30 cellular contexts compared by ENCODE assay signal in genomic region chr2:31406593-31407385, GRCh38. TPM values are rescaled to one million over a fixed set of nuclear protein-coding genes. Genes with fewer than 3 reads are reported as not detected.
"Had no signal": no experiment of that assay in that cellular context is flagged by ENCODE, and none has a peak within 500 bp of the region (broad histone marks: within the 10 kb centered on the region; RNA-seq: fewer than 3 reads in every experiment).

No MANE protein-coding gene starts in this region.

- H3K27me3 ChIP-seq: adrenal gland, body of pancreas, esophagus squamous epithelium had no signal

- ATAC-seq: activated naive CD8-positive, alpha-beta T cell treated with anti-CD3 and anti-CD28 coated beads, Interleukin-2, amount 50 U/mL, for 24 hours; activated T-cell treated with anti-CD3 and anti-CD28 coated beads, Interleukin-2, amount 50 U/mL, for 4 hours; activated T-helper 17 cell treated with anti-CD3 and anti-CD28 coated beads, Interleukin-2, amount 50 U/mL, for 72 hours; body of pancreas; effector memory CD8-positive, alpha-beta T cell; gastroesophageal sphincter; WTC11 had no signal

- FAIRE-seq: colon, TTC549 had no signal

- DNase-seq: activated CD4-positive, alpha-beta memory T cell treated with anti-CD3 and anti-CD28 coated beads, Interleukin-2, amount 10 ng/mL, durations not matched to agents 7 days and 5 days; activated CD4-positive, alpha-beta T cell treated with anti-CD3 and anti-CD28 coated beads for 1 hour; activated CD4-positive, alpha-beta T cell treated with anti-CD3 and anti-CD28 coated beads for 4 hours; activated CD4-positive, alpha-beta T cell treated with anti-CD3 and anti-CD28 coated beads, Interleukin-2, amount 10 ng/mL, durations not matched to agents 7 days and 5 days; activated CD4-positive, alpha-beta T cell treated with anti-CD3 and anti-CD28 coated beads, Interleukin-2, amount 50 U/mL, for 4 hours; activated CD8-positive, alpha-beta memory T cell treated with anti-CD3 and anti-CD28 coated beads for 24 hours; activated effector memory CD4-positive, alpha-beta T cell treated with Interleukin-2 at 50 U/mL for 16 hours; activated gamma-delta T cell treated with Interleukin-2 at 50 U/mL for 16 hours; activated naive CD4-positive, alpha-beta T cell treated with Interleukin-2 at 50 U/mL for 16 hours; activated naive CD8-positive, alpha-beta T cell treated with anti-CD3 and anti-CD28 coated beads for 36 hours; activated naive CD8-positive, alpha-beta T cell treated with anti-CD3 and anti-CD28 coated beads, Interleukin-2, amount 50 U/mL, for 24 hours; activated T-cell treated with anti-CD3 and anti-CD28 coated beads, Interleukin-2, amount 50 U/mL, for 4 hours; adrenal gland; amygdala; aorta; body of pancreas; cortex of kidney; dermis blood vessel endothelial cell; effector CD4-positive, alpha-beta T cell; effector memory CD8-positive, alpha-beta T cell; erythroblast; esophagus squamous epithelium; foreskin melanocyte; T-helper 2 cell had no signal

- H3K36me3 ChIP-seq: adrenal gland, esophagus squamous epithelium, gastroesophageal sphincter had no signal

- H3K4me1 ChIP-seq: adrenal gland, body of pancreas, gastroesophageal sphincter had no signal

- H3K27ac ChIP-seq: adrenal gland, body of pancreas, esophagus squamous epithelium, gastroesophageal sphincter, VCaP had no signal

- H3K4me3 ChIP-seq: adrenal gland, body of pancreas, esophagus squamous epithelium, gastroesophageal sphincter had no signal

- H3K9me3 ChIP-seq: adrenal gland, body of pancreas, esophagus squamous epithelium, gastroesophageal sphincter had no signal

RNA-seq across cellular contexts. Expression of gene XDH, which starts 7.8 kb away (rescaled TPM):
- total RNA-seq: activated naive CD8-positive, alpha-beta T cell treated with anti-CD3 and anti-CD28 coated beads for 36 hours; activated T-cell treated with anti-CD3 and anti-CD28 coated beads, Interleukin-2, amount 50 U/mL, for 4 hours; adrenal gland; aorta; dermis blood vessel endothelial cell had no signal
